In genomic region chr20:41377275-41377674, GRCh38 we compare ENCODE assay signal across 1 cellular context.
TF ChIP-seq lines count a peak whose summit lies in the region.

No MANE protein-coding gene starts in this region.

TF ChIP-seq in GM12878, 131 proteins besides CTCF, POLR2A, EP300 and RAD21:
- TF ChIP-seq SMAD5 (IDR thresholded peaks at IDR 0.05; ENCODE audit: low read depth) (no peak), NFXL1 (IDR thresholded peaks at IDR 0.05; ENCODE audit: borderline replicate concordance) (no peak), PRDM15 (CRISPR knock-in tag; IDR thresholded peaks at IDR 0.05) (no peak), ZNF217 (IDR thresholded peaks at IDR 0.05) (no peak), STAT1 (conservative IDR thresholded peaks at IDR 0.05) (no peak), RFX5 (IDR thresholded peaks at IDR 0.05; ENCODE audit: low read depth, low read length) (no peak), MYB (IDR thresholded peaks at IDR 0.05; ENCODE audit: borderline replicate concordance, low read depth, low read length) (no peak)
